1 cellular context compared by ENCODE assay signal in the genomic region with DNA sequence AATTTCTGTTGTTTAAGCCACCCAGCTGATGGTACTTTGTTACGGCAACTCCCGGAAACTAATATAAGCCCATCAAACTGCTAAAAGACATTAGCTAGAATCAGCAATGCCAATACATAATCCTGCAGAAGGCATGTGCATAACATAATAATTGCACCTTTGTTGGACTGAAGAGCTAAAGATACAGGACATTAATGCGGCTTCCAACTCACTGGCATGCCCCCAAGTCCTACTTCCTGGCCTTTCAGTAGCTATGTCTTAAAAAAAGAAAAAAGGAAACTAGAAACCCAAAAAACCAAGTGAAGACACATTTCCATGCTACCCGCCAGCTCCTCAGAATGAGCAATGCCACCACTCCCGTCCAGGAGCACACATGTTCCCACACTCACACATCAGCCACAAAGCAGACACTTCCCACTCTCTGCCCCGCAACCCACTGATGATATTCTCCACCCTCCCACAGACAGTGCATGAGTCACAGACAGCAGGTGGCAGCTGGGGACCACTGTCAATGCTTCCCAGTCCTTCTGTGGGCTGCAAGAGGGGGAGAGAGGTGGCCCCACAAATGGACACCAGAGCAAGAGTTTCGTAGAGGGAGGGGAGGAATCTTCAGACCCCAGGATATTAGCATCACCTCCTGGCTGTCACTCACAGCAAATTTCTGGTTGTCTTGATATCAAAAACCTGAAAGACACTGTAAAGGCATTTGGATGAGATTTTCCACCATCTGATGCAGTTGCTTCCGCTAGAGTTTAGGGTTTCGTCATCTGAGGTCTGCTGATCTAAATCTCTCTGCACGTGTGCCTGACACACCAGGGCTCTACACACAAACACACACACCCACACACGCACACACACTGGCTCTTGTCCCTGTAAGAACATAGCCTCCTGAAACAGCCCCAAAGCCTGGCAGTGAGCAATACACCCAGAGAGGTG.
TF ChIP-seq lines count a peak whose summit lies in the region.

No MANE protein-coding gene starts in this region.

TF ChIP-seq in K562, 482 proteins besides CTCF, POLR2A, EP300 and RAD21 (continued from another document and continues in another):
- TF ChIP-seq, protein P1, sequence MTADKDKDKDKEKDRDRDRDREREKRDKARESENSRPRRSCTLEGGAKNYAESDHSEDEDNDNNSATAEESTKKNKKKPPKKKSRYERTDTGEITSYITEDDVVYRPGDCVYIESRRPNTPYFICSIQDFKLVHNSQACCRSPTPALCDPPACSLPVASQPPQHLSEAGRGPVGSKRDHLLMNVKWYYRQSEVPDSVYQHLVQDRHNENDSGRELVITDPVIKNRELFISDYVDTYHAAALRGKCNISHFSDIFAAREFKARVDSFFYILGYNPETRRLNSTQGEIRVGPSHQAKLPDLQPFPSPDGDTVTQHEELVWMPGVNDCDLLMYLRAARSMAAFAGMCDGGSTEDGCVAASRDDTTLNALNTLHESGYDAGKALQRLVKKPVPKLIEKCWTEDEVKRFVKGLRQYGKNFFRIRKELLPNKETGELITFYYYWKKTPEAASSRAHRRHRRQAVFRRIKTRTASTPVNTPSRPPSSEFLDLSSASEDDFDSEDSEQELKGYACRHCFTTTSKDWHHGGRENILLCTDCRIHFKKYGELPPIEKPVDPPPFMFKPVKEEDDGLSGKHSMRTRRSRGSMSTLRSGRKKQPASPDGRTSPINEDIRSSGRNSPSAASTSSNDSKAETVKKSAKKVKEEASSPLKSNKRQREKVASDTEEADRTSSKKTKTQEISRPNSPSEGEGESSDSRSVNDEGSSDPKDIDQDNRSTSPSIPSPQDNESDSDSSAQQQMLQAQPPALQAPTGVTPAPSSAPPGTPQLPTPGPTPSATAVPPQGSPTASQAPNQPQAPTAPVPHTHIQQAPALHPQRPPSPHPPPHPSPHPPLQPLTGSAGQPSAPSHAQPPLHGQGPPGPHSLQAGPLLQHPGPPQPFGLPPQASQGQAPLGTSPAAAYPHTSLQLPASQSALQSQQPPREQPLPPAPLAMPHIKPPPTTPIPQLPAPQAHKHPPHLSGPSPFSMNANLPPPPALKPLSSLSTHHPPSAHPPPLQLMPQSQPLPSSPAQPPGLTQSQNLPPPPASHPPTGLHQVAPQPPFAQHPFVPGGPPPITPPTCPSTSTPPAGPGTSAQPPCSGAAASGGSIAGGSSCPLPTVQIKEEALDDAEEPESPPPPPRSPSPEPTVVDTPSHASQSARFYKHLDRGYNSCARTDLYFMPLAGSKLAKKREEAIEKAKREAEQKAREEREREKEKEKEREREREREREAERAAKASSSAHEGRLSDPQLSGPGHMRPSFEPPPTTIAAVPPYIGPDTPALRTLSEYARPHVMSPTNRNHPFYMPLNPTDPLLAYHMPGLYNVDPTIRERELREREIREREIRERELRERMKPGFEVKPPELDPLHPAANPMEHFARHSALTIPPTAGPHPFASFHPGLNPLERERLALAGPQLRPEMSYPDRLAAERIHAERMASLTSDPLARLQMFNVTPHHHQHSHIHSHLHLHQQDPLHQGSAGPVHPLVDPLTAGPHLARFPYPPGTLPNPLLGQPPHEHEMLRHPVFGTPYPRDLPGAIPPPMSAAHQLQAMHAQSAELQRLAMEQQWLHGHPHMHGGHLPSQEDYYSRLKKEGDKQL (CRISPR knock-in tag; IDR thresholded peaks at IDR 0.05; ENCODE audit: borderline replicate concordance) = no peak
- no peak for TF ChIP-seq ZNF431 (CRISPR knock-in tag; IDR thresholded peaks at IDR 0.05)
- TF ChIP-seq, protein P2, sequence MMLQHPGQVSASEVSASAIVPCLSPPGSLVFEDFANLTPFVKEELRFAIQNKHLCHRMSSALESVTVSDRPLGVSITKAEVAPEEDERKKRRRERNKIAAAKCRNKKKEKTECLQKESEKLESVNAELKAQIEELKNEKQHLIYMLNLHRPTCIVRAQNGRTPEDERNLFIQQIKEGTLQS (IDR thresholded peaks at IDR 0.05) = peak; percentile 80
- TF ChIP-seq, protein P2 (CRISPR knock-in tag; conservative IDR thresholded peaks at IDR 0.05) = no peak
- TF ChIP-seq, protein P3, sequence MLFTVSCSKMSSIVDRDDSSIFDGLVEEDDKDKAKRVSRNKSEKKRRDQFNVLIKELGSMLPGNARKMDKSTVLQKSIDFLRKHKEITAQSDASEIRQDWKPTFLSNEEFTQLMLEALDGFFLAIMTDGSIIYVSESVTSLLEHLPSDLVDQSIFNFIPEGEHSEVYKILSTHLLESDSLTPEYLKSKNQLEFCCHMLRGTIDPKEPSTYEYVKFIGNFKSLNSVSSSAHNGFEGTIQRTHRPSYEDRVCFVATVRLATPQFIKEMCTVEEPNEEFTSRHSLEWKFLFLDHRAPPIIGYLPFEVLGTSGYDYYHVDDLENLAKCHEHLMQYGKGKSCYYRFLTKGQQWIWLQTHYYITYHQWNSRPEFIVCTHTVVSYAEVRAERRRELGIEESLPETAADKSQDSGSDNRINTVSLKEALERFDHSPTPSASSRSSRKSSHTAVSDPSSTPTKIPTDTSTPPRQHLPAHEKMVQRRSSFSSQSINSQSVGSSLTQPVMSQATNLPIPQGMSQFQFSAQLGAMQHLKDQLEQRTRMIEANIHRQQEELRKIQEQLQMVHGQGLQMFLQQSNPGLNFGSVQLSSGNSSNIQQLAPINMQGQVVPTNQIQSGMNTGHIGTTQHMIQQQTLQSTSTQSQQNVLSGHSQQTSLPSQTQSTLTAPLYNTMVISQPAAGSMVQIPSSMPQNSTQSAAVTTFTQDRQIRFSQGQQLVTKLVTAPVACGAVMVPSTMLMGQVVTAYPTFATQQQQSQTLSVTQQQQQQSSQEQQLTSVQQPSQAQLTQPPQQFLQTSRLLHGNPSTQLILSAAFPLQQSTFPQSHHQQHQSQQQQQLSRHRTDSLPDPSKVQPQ (CRISPR knock-in tag; IDR thresholded peaks at IDR 0.05; ENCODE audit: borderline replicate concordance) = no peak
- TF ChIP-seq, protein P4, sequence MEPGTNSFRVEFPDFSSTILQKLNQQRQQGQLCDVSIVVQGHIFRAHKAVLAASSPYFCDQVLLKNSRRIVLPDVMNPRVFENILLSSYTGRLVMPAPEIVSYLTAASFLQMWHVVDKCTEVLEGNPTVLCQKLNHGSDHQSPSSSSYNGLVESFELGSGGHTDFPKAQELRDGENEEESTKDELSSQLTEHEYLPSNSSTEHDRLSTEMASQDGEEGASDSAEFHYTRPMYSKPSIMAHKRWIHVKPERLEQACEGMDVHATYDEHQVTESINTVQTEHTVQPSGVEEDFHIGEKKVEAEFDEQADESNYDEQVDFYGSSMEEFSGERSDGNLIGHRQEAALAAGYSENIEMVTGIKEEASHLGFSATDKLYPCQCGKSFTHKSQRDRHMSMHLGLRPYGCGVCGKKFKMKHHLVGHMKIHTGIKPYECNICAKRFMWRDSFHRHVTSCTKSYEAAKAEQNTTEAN (CRISPR knock-in tag; IDR thresholded peaks at IDR 0.05) = no peak
- no peak for TF ChIP-seq ZNF12 (CRISPR knock-in tag; IDR thresholded peaks at IDR 0.05)
- peak; percentile 18; the same call in 1 of the 2 replicates for TF ChIP-seq ZNF766 (CRISPR knock-in tag; conservative IDR thresholded peaks at IDR 0.05)
- peak; percentile 52; the same call in 1 of the 2 replicates for TF ChIP-seq ATF7 (IDR thresholded peaks at IDR 0.05)
- TF ChIP-seq, protein P5, sequence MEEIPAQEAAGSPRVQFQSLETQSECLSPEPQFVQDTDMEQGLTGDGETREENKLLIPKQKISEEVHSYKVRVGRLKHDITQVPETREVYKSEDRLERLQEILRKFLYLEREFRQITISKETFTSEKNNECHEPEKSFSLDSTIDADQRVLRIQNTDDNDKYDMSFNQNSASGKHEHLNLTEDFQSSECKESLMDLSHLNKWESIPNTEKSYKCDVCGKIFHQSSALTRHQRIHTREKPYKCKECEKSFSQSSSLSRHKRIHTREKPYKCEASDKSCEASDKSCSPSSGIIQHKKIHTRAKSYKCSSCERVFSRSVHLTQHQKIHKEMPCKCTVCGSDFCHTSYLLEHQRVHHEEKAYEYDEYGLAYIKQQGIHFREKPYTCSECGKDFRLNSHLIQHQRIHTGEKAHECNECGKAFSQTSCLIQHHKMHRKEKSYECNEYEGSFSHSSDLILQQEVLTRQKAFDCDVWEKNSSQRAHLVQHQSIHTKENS (CRISPR knock-in tag; IDR thresholded peaks at IDR 0.05) = no peak
- TF ChIP-seq TOE1 (IDR thresholded peaks at IDR 0.05; ENCODE audit: borderline replicate concordance) = peak; percentile 25; the same call in 1 of the 2 replicates
- no peak for TF ChIP-seq TOE1 (CRISPR knock-in tag; IDR thresholded peaks at IDR 0.05; ENCODE audit: borderline replicate concordance, low read depth)
- no peak for TF ChIP-seq SRSF3 (IDR thresholded peaks at IDR 0.05; ENCODE audit: insufficient read depth, low read length)
- TF ChIP-seq CEBPB (tag; IDR thresholded peaks at IDR 0.05) = 0 out of 2 replicates have a peak, but pooled peaks have one; percentile 11
- TF ChIP-seq, protein P6, sequence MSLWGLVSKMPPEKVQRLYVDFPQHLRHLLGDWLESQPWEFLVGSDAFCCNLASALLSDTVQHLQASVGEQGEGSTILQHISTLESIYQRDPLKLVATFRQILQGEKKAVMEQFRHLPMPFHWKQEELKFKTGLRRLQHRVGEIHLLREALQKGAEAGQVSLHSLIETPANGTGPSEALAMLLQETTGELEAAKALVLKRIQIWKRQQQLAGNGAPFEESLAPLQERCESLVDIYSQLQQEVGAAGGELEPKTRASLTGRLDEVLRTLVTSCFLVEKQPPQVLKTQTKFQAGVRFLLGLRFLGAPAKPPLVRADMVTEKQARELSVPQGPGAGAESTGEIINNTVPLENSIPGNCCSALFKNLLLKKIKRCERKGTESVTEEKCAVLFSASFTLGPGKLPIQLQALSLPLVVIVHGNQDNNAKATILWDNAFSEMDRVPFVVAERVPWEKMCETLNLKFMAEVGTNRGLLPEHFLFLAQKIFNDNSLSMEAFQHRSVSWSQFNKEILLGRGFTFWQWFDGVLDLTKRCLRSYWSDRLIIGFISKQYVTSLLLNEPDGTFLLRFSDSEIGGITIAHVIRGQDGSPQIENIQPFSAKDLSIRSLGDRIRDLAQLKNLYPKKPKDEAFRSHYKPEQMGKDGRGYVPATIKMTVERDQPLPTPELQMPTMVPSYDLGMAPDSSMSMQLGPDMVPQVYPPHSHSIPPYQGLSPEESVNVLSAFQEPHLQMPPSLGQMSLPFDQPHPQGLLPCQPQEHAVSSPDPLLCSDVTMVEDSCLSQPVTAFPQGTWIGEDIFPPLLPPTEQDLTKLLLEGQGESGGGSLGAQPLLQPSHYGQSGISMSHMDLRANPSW (CRISPR knock-in tag; IDR thresholded peaks at IDR 0.05) = no peak
- peak; percentile 15; the same call in 1 of the 2 replicates for TF ChIP-seq SMARCC2 (IDR thresholded peaks at IDR 0.05; ENCODE audit: low read depth)
- no peak for TF ChIP-seq MAFF (IDR thresholded peaks at IDR 0.05; ENCODE audit: low read length)
- TF ChIP-seq ARID2 (IDR thresholded peaks at IDR 0.05) = no peak
- TF ChIP-seq FOXP1 (CRISPR knock-in tag; IDR thresholded peaks at IDR 0.05) = no peak
- TF ChIP-seq SREBF2 (CRISPR knock-in tag; IDR thresholded peaks at IDR 0.05) = no peak
- TF ChIP-seq ZNF785 (CRISPR knock-in tag; IDR thresholded peaks at IDR 0.05) = no peak
- TF ChIP-seq TCF3 (CRISPR knock-in tag; IDR thresholded peaks at IDR 0.05) = no peak
- peak; percentile 16; the same call in 1 of the 2 replicates for TF ChIP-seq TEAD4 (IDR thresholded peaks at IDR 0.05; ENCODE audit: low read length)
- no peak for TF ChIP-seq TEAD4 (CRISPR knock-in tag; IDR thresholded peaks at IDR 0.05; ENCODE audit: borderline replicate concordance)
- no peak for TF ChIP-seq ZNF263 (CRISPR knock-in tag; IDR thresholded peaks at IDR 0.05; ENCODE audit: borderline replicate concordance)
- TF ChIP-seq, protein P7, sequence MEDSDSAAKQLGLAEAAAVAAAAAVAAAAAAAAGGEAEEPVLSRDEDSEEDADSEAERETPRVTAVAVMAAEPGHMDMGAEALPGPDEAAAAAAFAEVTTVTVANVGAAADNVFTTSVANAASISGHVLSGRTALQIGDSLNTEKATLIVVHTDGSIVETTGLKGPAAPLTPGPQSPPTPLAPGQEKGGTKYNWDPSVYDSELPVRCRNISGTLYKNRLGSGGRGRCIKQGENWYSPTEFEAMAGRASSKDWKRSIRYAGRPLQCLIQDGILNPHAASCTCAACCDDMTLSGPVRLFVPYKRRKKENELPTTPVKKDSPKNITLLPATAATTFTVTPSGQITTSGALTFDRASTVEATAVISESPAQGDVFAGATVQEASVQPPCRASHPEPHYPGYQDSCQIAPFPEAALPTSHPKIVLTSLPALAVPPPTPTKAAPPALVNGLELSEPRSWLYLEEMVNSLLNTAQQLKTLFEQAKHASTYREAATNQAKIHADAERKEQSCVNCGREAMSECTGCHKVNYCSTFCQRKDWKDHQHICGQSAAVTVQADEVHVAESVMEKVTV (CRISPR knock-in tag; IDR thresholded peaks at IDR 0.05) = 0 out of 2 replicates have a peak, but pooled peaks have one; percentile 28
- TF ChIP-seq, protein P8, sequence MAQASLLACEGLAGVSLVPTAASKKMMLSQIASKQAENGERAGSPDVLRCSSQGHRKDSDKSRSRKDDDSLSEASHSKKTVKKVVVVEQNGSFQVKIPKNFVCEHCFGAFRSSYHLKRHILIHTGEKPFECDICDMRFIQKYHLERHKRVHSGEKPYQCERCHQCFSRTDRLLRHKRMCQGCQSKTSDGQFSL (CRISPR knock-in tag; IDR thresholded peaks at IDR 0.05) = no peak
- TF ChIP-seq, protein P8 (tag; IDR thresholded peaks at IDR 0.05) = no peak
- TF ChIP-seq KLF1 (tag; IDR thresholded peaks at IDR 0.05) = no peak
- TF ChIP-seq, protein P9, sequence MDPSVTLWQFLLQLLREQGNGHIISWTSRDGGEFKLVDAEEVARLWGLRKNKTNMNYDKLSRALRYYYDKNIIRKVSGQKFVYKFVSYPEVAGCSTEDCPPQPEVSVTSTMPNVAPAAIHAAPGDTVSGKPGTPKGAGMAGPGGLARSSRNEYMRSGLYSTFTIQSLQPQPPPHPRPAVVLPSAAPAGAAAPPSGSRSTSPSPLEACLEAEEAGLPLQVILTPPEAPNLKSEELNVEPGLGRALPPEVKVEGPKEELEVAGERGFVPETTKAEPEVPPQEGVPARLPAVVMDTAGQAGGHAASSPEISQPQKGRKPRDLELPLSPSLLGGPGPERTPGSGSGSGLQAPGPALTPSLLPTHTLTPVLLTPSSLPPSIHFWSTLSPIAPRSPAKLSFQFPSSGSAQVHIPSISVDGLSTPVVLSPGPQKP (CRISPR knock-in tag; IDR thresholded peaks at IDR 0.05) = no peak
- no peak for TF ChIP-seq EHMT2 (IDR thresholded peaks at IDR 0.05)
- TF ChIP-seq TAF1 (IDR thresholded peaks at IDR 0.05; ENCODE audit: control insufficient read depth, extremely low read depth, insufficient read depth, low read length, severe bottlenecking) = no peak
- TF ChIP-seq, protein P10, sequence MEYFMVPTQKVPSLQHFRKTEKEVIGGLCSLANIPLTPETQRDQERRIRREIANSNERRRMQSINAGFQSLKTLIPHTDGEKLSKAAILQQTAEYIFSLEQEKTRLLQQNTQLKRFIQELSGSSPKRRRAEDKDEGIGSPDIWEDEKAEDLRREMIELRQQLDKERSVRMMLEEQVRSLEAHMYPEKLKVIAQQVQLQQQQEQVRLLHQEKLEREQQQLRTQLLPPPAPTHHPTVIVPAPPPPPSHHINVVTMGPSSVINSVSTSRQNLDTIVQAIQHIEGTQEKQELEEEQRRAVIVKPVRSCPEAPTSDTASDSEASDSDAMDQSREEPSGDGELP (CRISPR knock-in tag; IDR thresholded peaks at IDR 0.05; ENCODE audit: borderline replicate concordance) = peak; percentile 54; the same call in 1 of the 2 replicates
- TF ChIP-seq NFE2L1 (tag; IDR thresholded peaks at IDR 0.05; ENCODE audit: borderline replicate concordance, low read depth) = no peak
- no peak for TF ChIP-seq NFIC (IDR thresholded peaks at IDR 0.05)
- no peak for TF ChIP-seq SOX6 (IDR thresholded peaks at IDR 0.05)
- no peak for TF ChIP-seq HIVEP1 (CRISPR knock-in tag; IDR thresholded peaks at IDR 0.05)
- peak; percentile 69 for TF ChIP-seq FOSL1 (tag; conservative IDR thresholded peaks at IDR 0.05)
